Comparison of ENCODE assay signal across 8 cellular contexts in the genomic region with DNA sequence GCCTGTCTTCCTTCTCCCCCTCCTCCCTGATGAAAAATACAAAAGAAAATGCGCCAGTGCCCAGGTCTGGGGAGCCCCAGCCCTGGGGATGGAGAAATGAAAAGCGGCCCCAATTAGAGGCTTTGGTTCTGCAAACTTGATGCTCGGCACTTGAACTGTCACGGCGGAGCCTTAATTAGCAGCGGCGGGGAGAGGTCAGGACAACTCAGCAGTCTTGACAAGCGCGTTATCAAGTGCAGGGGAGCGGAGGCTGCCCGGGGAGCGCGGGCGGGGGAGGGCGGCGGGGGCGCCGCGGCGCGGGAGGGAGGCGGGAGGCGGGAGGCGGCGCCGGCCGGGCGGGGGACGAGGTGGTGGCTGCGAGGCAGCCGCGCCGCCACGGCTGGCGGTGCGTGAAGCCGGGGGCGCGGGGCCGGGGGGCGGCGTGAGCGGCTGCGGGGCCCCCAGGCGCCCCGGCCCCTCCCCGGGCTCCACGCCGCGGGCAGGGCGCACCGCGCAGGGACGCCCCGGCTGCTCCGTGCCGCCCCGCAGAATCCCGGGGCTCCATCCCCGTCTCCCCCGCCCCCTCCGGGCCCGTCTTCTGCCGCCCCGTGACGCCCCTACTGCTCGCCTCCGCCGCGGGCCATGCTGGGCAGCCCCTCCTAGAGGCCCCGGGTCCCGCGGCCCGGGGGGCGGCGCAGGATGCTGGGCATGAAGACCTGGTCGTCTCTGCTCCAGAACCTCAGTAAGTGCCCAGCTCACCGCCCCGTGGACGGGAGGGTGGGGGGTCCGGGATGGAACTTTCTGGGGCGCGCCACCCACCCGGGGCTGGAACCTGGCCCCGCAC.
DNase-seq lines count a peak whose midpoint lies in the region; ATAC-seq, FAIRE-seq and TF ChIP-seq lines count a peak whose summit lies in the region.

No MANE protein-coding gene starts in this region.

- TF ChIP-seq CTCF in endothelial cell of umbilical vein (IDR thresholded peaks at IDR 0.05; ENCODE audit: extremely low read depth in 1 of 2, insufficient read depth in 1 of 2, low read depth in 1 of 2, low read length in 2 of 2) (no peak), psoas muscle (IDR thresholded peaks at IDR 0.05) (no peak)

- intact Hi-C loops in endothelial cell of umbilical vein (cut with micrococcal nuclease) (no loop called here), psoas muscle (cut with DNase I) (no loop called here)

- peak overlapping the region; percentile 29; the same call in 1 of the 2 replicates for H3K27ac ChIP-seq in SJCRH30
- no peak overlapping the region for H3K27ac ChIP-seq in endothelial cell of umbilical vein (ENCODE audit: insufficient read depth, low read depth, low read length)
- H3K27ac ChIP-seq in psoas muscle, result no peak overlapping the region

- FAIRE-seq in endothelial cell of umbilical vein (lab: Jason Lieb, UNC), result no peak

- no peaks in the 10 kb centered on the region for H3K36me3 ChIP-seq in SJCRH30
- no peaks in the 10 kb centered on the region for H3K36me3 ChIP-seq in endothelial cell of umbilical vein (ENCODE audit: control insufficient read depth in 2 of 2, extremely low read depth in 1 of 2, insufficient read depth in 2 of 2, low read length in 2 of 2)
- no peaks in the 10 kb centered on the region for H3K36me3 ChIP-seq in psoas muscle (ENCODE audit: insufficient read depth in 1 of 2, low read depth in 1 of 2)

- no peak overlapping the region for H3K9ac ChIP-seq in endothelial cell of umbilical vein (replicated peaks; ENCODE audit: extremely low read depth, insufficient read depth, low read length)

- H3K4me2 ChIP-seq in endothelial cell of umbilical vein (ENCODE audit: insufficient read depth, low read length), result no peak overlapping the region

- no peaks in the 10 kb centered on the region for H3K9me3 ChIP-seq in SJCRH30 (replicated peaks)
- H3K9me3 ChIP-seq in endothelial cell of umbilical vein (replicated peaks; ENCODE audit: control insufficient read depth, insufficient read depth, low read length), result no peaks in the 10 kb centered on the region
- no peaks in the 10 kb centered on the region for H3K9me3 ChIP-seq in psoas muscle

- TF ChIP-seq POLR2A in endothelial cell of umbilical vein (IDR thresholded peaks at IDR 0.05; ENCODE audit: low read depth, low read length) (no peak), GM18505 (IDR thresholded peaks at IDR 0.05; ENCODE audit: borderline replicate concordance, extremely low read depth, insufficient read depth, insufficient read length) (no peak)

- dilution Hi-C loops in endothelial cell of umbilical vein (cut with MboI; ENCODE audit: extremely low pct_ligation_motif_present, low sequenced_read_pairs), result no loop called here

- CTCF ChIA-PET in endothelial cell of umbilical vein (lab: Charles Lee), result no interaction called here

- ATAC-seq in psoas muscle (peak in 2 of 4 donors; percentile 25 to 34), GM18505 (IDR thresholded peaks at IDR 0.05; ENCODE audit: unreplicated experiment) (no peak), GM21723 (IDR thresholded peaks at IDR 0.05; ENCODE audit: unreplicated experiment) (no peak), HG03469 (IDR thresholded peaks at IDR 0.05; ENCODE audit: unreplicated experiment) (no peak)

- no peaks in the 10 kb centered on the region for H3K79me2 ChIP-seq in endothelial cell of umbilical vein (ENCODE audit: control insufficient read depth, insufficient read depth, low read length)

- H3K4me3 ChIP-seq in SJCRH30 (peak overlapping the region; percentile 48), endothelial cell of umbilical vein (replicated peaks in 1 of 3; ENCODE audit: insufficient read depth in 1 of 3, low read depth in 1 of 3, low read length in 3 of 3) (no peak overlapping the region), psoas muscle (peak overlapping the region; percentile 58)

- H3K27me3 ChIP-seq in SJCRH30 (no peaks in the 10 kb centered on the region), endothelial cell of umbilical vein (ENCODE audit: control insufficient read depth in 2 of 2, insufficient read depth in 2 of 2, low read length in 2 of 2) (peaks cover 20 to 24% of the 10 kb centered on the region in 2 experiments), psoas muscle (ENCODE audit: insufficient read depth in 3 of 3, low read length in 2 of 3) (no peaks in the 10 kb centered on the region)

- BruUV-seq in endothelial cell of umbilical vein (replicated peaks; lab: Mats Ljungman, UMichigan), result no TSS peak

- POLR2A ChIA-PET in endothelial cell of umbilical vein (lab: Charles Lee), result no interaction called here

- H3K9me1 ChIP-seq in endothelial cell of umbilical vein (replicated peaks; ENCODE audit: control insufficient read depth, extremely low read depth, insufficient read depth, low read length), result no peaks in the 10 kb centered on the region

- no peaks in the 10 kb centered on the region for H4K20me1 ChIP-seq in endothelial cell of umbilical vein (replicated peaks; ENCODE audit: control insufficient read depth, extremely low read depth, insufficient read depth, low read length)

- H2AFZ ChIP-seq in endothelial cell of umbilical vein (ENCODE audit: low read depth, low read length), result no peak overlapping the region

- H3K4me1 ChIP-seq in SJCRH30 (peaks cover 33% of the 10 kb centered on the region), endothelial cell of umbilical vein (ENCODE audit: control insufficient read depth, extremely low read depth, insufficient read depth, low read length) (no peaks in the 10 kb centered on the region), psoas muscle (peaks cover 58% of the 10 kb centered on the region)

- DNase-seq in stimulated activated CD4-positive, alpha-beta T cell treated with anti-CD3 and anti-CD28 coated beads, Interleukin-15, amount 100 ng/mL, for 24 hours, result peak; percentile 34
- DNase-seq in stimulated activated CD4-positive, alpha-beta T cell treated with anti-CD3 and anti-CD28 coated beads, Interleukin-2, amount 100 ng/mL, for 48 hours, result no peak
- DNase-seq in SJCRH30 (peak; percentile 25 to 33), endothelial cell of umbilical vein (ENCODE audit: low read depth, low spot score) (no peak), psoas muscle (no peak)

- 6 to 21% (median 16%) methylated on average over 21 to 83 of the region's 85 CpGs for WGBS in psoas muscle, 3 donors

TF ChIP-seq in endothelial cell of umbilical vein, 7 proteins besides CTCF, POLR2A, EP300 and RAD21:
- peak; percentile 76 for TF ChIP-seq EZH2 (IDR thresholded peaks at IDR 0.05; ENCODE audit: borderline replicate concordance, low read depth, low read length, severe bottlenecking)
- TF ChIP-seq, protein P1, sequence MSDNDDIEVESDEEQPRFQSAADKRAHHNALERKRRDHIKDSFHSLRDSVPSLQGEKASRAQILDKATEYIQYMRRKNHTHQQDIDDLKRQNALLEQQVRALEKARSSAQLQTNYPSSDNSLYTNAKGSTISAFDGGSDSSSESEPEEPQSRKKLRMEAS (IDR thresholded peaks at IDR 0.05; ENCODE audit: insufficient read depth, insufficient read length), result no peak
- TF ChIP-seq GATA2 (IDR thresholded peaks at IDR 0.05; ENCODE audit: insufficient read depth, insufficient read length, low read depth, low read length), result no peak

Comparison
In these comparisons a context has a peak if more than half of its experiments do, and no peak if none do; other contexts are left out.
1. DNase-seq: peak in stimulated activated CD4-positive, alpha-beta T cell treated with anti-CD3 and anti-CD28 coated beads, Interleukin-15, amount 100 ng/mL, for 24 hours (single experiment) and SJCRH30 (2 of 2); none in stimulated activated CD4-positive, alpha-beta T cell treated with anti-CD3 and anti-CD28 coated beads, Interleukin-2, amount 100 ng/mL, for 48 hours (0 of 2), endothelial cell of umbilical vein (single experiment) and psoas muscle (0 of 2).
2. H3K4me3 ChIP-seq: peak in SJCRH30 (single experiment) and psoas muscle (single experiment); none in endothelial cell of umbilical vein (0 of 3).